Comparison of ENCODE assay signal across 8 cellular contexts in genomic region chr16:31869511-31870201, GRCh38. TPM values are rescaled to one million over a fixed set of nuclear protein-coding genes. Genes with fewer than 3 reads are reported as not detected.
A peak's percentile ranks its signal among the peaks of the same experiment; 100 is the strongest.
DNase-seq lines count a peak whose midpoint lies in the region; ATAC-seq and TF ChIP-seq lines count a peak whose summit lies in the region.

No MANE protein-coding gene starts in this region.

- peaks cover 0 to 38% (median 9%) of the 10 kb centered on the region in 12 donors for H3K4me1 ChIP-seq in heart left ventricle

- TF ChIP-seq CTCF in heart left ventricle (IDR thresholded peaks at IDR 0.05), result no peak

- H3K27ac ChIP-seq in heart left ventricle, result peak overlapping the region in 5 of 12 donors; percentile 14 to 91 (median 65)

- H3K36me3 ChIP-seq in heart left ventricle, result no peaks in the 10 kb centered on the region

- no peaks in the 10 kb centered on the region for H3K27me3 ChIP-seq in heart left ventricle

- peak overlapping the region in 2 of 12 donors; percentile 15 to 37 for H3K4me3 ChIP-seq in heart left ventricle

- DNase-seq in GM03348 (ENCODE audit: low spot score) (peak; percentile 51), RPMI7951 (ENCODE audit: low read depth) (peak; percentile 82), heart left ventricle (peak in 4 of 5 donors; percentile 49 to 59 (median 50)), middle frontal gyrus (ENCODE audit: extremely low spot score, low spot score) (no peak), NCI-H187 (lab: John Stamatoyannopoulos, UW) (no peak)
- peak; percentile 89 for DNase-seq in activated effector memory CD4-positive, alpha-beta T cell treated with anti-CD3 and anti-CD28 coated beads, Interleukin-2, amount 50 U/mL, for 16 hours
- DNase-seq in stimulated activated CD4-positive, alpha-beta T cell treated with anti-CD3 and anti-CD28 coated beads, Interleukin-15, amount 100 ng/mL, for 24 hours, result peak; percentile 78

- intact Hi-C loops in heart left ventricle (cut with DNase I), result loop anchor here (5.0 to 10.0 kb wide), 11 partner anchors 155 to 1025 kb away; partner anchors contain the start of genes HSD3B7 (in 7 of the 10), ARMC5 (in 6 of the 10), RUSF1 (in 2 of the 10) and SETD1A (in 1 of the 10)

- no peak for TF ChIP-seq POLR2A in heart left ventricle (IDR thresholded peaks at IDR 0.05)

- peak; percentile 42 for ATAC-seq in HG02884 (IDR thresholded peaks at IDR 0.05; ENCODE audit: unreplicated experiment)
- ATAC-seq in heart left ventricle, result peak in 3 of 4 donors; percentile 44 to 79 (median 74)

- no peaks in the 10 kb centered on the region for H3K9me3 ChIP-seq in heart left ventricle

- 38 to 46% (median 42%) methylated on average over 4 of the region's 4 CpGs for WGBS in heart left ventricle, 4 donors

RNA-seq across cellular contexts. Expression of gene ZNF267, which starts 4.0 kb away (rescaled TPM):
- total RNA-seq in RPMI7951 (2014; rRNA removed; shearing (Covaris generic)), result 12.6 and 14.8 TPM in 2 replicates
- 10 to 100 TPM in 2 of 9 donors, 1 to 10 TPM in 7; 3.1 to 22.6 (median 5.3) TPM for total RNA-seq in heart left ventricle
- polyA plus RNA-seq in heart left ventricle, result 1 to 10 TPM; 1.6 to 5.9 TPM

Comparison
In these comparisons a context has a peak if more than half of its experiments do, and no peak if none do; other contexts are left out.
1. DNase-seq: peak in GM03348 (single experiment), RPMI7951 (single experiment), activated effector memory CD4-positive, alpha-beta T cell treated with anti-CD3 and anti-CD28 coated beads, Interleukin-2, amount 50 U/mL, for 16 hours (single experiment), heart left ventricle (4 of 5) and stimulated activated CD4-positive, alpha-beta T cell treated with anti-CD3 and anti-CD28 coated beads, Interleukin-15, amount 100 ng/mL, for 24 hours (single experiment); none in middle frontal gyrus (single experiment) and NCI-H187 (0 of 2).